2 cellular contexts compared by ENCODE assay signal in genomic region chr12:49030714-49031572, GRCh38.
TF ChIP-seq lines count a peak whose summit lies in the region.

No MANE protein-coding gene starts in this region.

TF ChIP-seq in GM12891, 5 proteins besides CTCF, POLR2A, EP300 and RAD21:
- TF ChIP-seq POU2F2 (IDR thresholded peaks at IDR 0.05; ENCODE audit: low read depth, low read length) (no peak), PAX5 (IDR thresholded peaks at IDR 0.05; ENCODE audit: insufficient read depth, low read length, severe bottlenecking) (no peak), TAF1 (IDR thresholded peaks at IDR 0.05; ENCODE audit: low read depth, low read length) (no peak), SPI1 (IDR thresholded peaks at IDR 0.05; ENCODE audit: low read depth, low read length) (no peak), POLR2AphosphoS5 (IDR thresholded peaks at IDR 0.05; ENCODE audit: low read depth, low read length) (0 out of 2 replicates have a peak, but pooled peaks have one; percentile 35)

TF ChIP-seq in HepG2, 621 proteins besides CTCF, POLR2A, EP300 and RAD21:
- TF ChIP-seq ZNF569 (CRISPR knock-in tag; IDR thresholded peaks at IDR 0.05; ENCODE audit: borderline replicate concordance) (no peak), ZC3H13 (CRISPR knock-in tag; IDR thresholded peaks at IDR 0.05) (peak; percentile 62), PRMT3 (CRISPR knock-in tag; IDR thresholded peaks at IDR 0.05; ENCODE audit: borderline replicate concordance, low read depth) (no peak), MAFG (CRISPR knock-in tag; IDR thresholded peaks at IDR 0.05) (no peak), AGO2 (optimal IDR thresholded peaks at IDR 0.05; ENCODE audit: low read depth, low read length) (peak; percentile 46), RBM22 (optimal IDR thresholded peaks at IDR 0.05; ENCODE audit: low read length) (peak; percentile 7)
